In genomic region chr4:184846531-184846930, GRCh38 we compare ENCODE assay signal across 23 cellular contexts. TPM values are rescaled to one million over a fixed set of nuclear protein-coding genes. Genes with fewer than 3 reads are reported as not detected.
A peak's percentile ranks its signal among the peaks of the same experiment; 100 is the strongest.
DNase-seq lines count a peak whose midpoint lies in the region; TF ChIP-seq lines count a peak whose summit lies in the region.
"Had no signal": no experiment of that assay in that cellular context is flagged by ENCODE, and none has a peak within 500 bp of the region (broad histone marks: within the 10 kb centered on the region; RNA-seq: fewer than 3 reads in every experiment).

No MANE protein-coding gene starts in this region.

- in situ Hi-C loops in GM13976 (cut with MboI; ENCODE audit: low sequenced_read_pairs, unreplicated experiment): no loop called here

- H3K4me1 ChIP-seq in SJSA1 (replicated peaks): peaks cover 17% of the 10 kb centered on the region
- peaks cover 42 to 49% of the 10 kb centered on the region in 2 experiments for H3K4me1 ChIP-seq in neutrophil (ENCODE audit: control insufficient read depth in 1 of 2, insufficient read depth in 1 of 2, low read depth in 1 of 2, low read length in 1 of 2)
- H3K4me1 ChIP-seq: A549, HAP-1, Peyer's patch had no signal

- peaks cover 0 to 3% (median 2%) of the 10 kb centered on the region in 3 donors for H3K27me3 Mint-ChIP-seq in CD14-positive monocyte (ENCODE audit: low read depth in 3 of 3)

- H3K27ac ChIP-seq in SJSA1 (peak overlapping the region; percentile 75), epithelial cell of prostate (peak overlapping the region; percentile 75), neutrophil (peak overlapping the region; percentile 30)
- H3K27ac ChIP-seq: A549, GM23248, Peyer's patch, SJCRH30 had no signal

- H3K9me3 ChIP-seq in SJSA1 (replicated peaks) (no peaks in the 10 kb centered on the region), neutrophil (no peaks in the 10 kb centered on the region)
- H3K9me3 ChIP-seq: A549, HAP-1, Peyer's patch, SJCRH30 had no signal

- no peak overlapping the region for H3K4me3 Mint-ChIP-seq in CD14-positive monocyte
- H3K4me3 Mint-ChIP-seq: CD4-positive, alpha-beta memory T cell had no signal

- intact Hi-C loops in CD14-positive monocyte (cut with micrococcal nuclease): no loop called here

- peak overlapping the region in 4 of 7 donors; percentile 3 to 86 (median 60) for H3K27ac Mint-ChIP-seq in CD14-positive monocyte
- H3K27ac Mint-ChIP-seq: CD4-positive, alpha-beta memory T cell had no signal

- peaks cover 0 to 3% (median 0%) of the 10 kb centered on the region in 7 donors for H3K9me3 Mint-ChIP-seq in CD14-positive monocyte
- H3K9me3 Mint-ChIP-seq: CD4-positive, alpha-beta memory T cell had no signal

- H3K36me3 ChIP-seq in SJSA1 (no peaks in the 10 kb centered on the region), neutrophil (no peaks in the 10 kb centered on the region)
- H3K36me3 ChIP-seq: HAP-1, Peyer's patch, SJCRH30 had no signal

- no peaks in the 10 kb centered on the region for H3K27me3 ChIP-seq in SJSA1 (replicated peaks)
- H3K27me3 ChIP-seq in neutrophil: no peaks in the 10 kb centered on the region
- H3K27me3 ChIP-seq: Peyer's patch, SJCRH30 had no signal

- H3K4me1 Mint-ChIP-seq in CD14-positive monocyte: peaks cover 14% of the 10 kb centered on the region
- H3K4me1 Mint-ChIP-seq: CD4-positive, alpha-beta memory T cell had no signal

- H3K4me3 ChIP-seq in SJSA1 (no peak overlapping the region), neutrophil (ENCODE audit: low read depth in 1 of 2, low read length in 1 of 2) (no peak overlapping the region), foreskin fibroblast (ENCODE audit: low read depth in 1 of 2, low read length in 2 of 2) (no peak overlapping the region)
- H3K4me3 ChIP-seq: A549, GM12878, GM23248, HAP-1, Peyer's patch, SJCRH30 had no signal

- DNase-seq in CD14-positive monocyte (ENCODE audit: low spot score): no peak
- DNase-seq in SJSA1 (ENCODE audit: low read depth in 1 of 2, low spot score in 2 of 2): no peak
- DNase-seq in epithelial cell of prostate (ENCODE audit: low read depth, low spot score): peak; percentile 37
- DNase-seq in foreskin fibroblast: no peak
- no peak for DNase-seq in GM13976 (ENCODE audit: low spot score)
- no peak for DNase-seq in T-helper 2 cell
- DNase-seq: CD4-positive, alpha-beta memory T cell; DND-41; KBM-7; NCI-H1105; NCI-H146; NCI-H2029 treated with DMSO at 0.1 percent for 48 hours; NCI-H226; NCI-H510A treated with DMSO at 0.1 percent for 48 hours; NCI-H748 treated with DMSO at 0.1 percent for 48 hours; NK-92 treated with Interleukin-12 subunit alpha and Interleukin-12 subunit beta, amount 100 ng/mL, for 24 hours; Peyer's patch; SJCRH30 had no signal

- peaks cover 0 to 10% of the 10 kb centered on the region in 2 donors for H3K36me3 Mint-ChIP-seq in CD14-positive monocyte
- H3K36me3 Mint-ChIP-seq: CD4-positive, alpha-beta memory T cell had no signal

- TF ChIP-seq CTCF in CD14-positive monocyte (IDR thresholded peaks at IDR 0.05) (no peak), neutrophil (IDR thresholded peaks at IDR 0.05) (no peak), foreskin fibroblast (IDR thresholded peaks at IDR 0.05; ENCODE audit: low read depth, low read length) (no peak), GM13976 (IDR thresholded peaks at IDR 0.05; ENCODE audit: borderline replicate concordance, control extremely low read depth, extremely low read depth, insufficient read depth, missing control alignments) (no peak)

RNA-seq across cellular contexts. Expression of gene ACSL1, which starts 20.8 kb away (rescaled TPM):
- 100 to 1,000 TPM in 1 of 2 donors, 10 to 100 TPM in 1; 72.4 to 115 TPM for polyA plus RNA-seq in CD14-positive monocyte
- total RNA-seq in SJSA1 (2014; rRNA removed; shearing (Covaris generic)): 16.4 and 33.7 TPM in 2 replicates
